ENCODE assay signal across 1 cellular context in genomic region chr3:175378348-175378747, GRCh38.
TF ChIP-seq lines count a peak whose summit lies in the region.

No MANE protein-coding gene starts in this region.

TF ChIP-seq in GM23338, 12 proteins besides CTCF, POLR2A, EP300 and RAD21 (continued from another document):
- TF ChIP-seq, protein P1, sequence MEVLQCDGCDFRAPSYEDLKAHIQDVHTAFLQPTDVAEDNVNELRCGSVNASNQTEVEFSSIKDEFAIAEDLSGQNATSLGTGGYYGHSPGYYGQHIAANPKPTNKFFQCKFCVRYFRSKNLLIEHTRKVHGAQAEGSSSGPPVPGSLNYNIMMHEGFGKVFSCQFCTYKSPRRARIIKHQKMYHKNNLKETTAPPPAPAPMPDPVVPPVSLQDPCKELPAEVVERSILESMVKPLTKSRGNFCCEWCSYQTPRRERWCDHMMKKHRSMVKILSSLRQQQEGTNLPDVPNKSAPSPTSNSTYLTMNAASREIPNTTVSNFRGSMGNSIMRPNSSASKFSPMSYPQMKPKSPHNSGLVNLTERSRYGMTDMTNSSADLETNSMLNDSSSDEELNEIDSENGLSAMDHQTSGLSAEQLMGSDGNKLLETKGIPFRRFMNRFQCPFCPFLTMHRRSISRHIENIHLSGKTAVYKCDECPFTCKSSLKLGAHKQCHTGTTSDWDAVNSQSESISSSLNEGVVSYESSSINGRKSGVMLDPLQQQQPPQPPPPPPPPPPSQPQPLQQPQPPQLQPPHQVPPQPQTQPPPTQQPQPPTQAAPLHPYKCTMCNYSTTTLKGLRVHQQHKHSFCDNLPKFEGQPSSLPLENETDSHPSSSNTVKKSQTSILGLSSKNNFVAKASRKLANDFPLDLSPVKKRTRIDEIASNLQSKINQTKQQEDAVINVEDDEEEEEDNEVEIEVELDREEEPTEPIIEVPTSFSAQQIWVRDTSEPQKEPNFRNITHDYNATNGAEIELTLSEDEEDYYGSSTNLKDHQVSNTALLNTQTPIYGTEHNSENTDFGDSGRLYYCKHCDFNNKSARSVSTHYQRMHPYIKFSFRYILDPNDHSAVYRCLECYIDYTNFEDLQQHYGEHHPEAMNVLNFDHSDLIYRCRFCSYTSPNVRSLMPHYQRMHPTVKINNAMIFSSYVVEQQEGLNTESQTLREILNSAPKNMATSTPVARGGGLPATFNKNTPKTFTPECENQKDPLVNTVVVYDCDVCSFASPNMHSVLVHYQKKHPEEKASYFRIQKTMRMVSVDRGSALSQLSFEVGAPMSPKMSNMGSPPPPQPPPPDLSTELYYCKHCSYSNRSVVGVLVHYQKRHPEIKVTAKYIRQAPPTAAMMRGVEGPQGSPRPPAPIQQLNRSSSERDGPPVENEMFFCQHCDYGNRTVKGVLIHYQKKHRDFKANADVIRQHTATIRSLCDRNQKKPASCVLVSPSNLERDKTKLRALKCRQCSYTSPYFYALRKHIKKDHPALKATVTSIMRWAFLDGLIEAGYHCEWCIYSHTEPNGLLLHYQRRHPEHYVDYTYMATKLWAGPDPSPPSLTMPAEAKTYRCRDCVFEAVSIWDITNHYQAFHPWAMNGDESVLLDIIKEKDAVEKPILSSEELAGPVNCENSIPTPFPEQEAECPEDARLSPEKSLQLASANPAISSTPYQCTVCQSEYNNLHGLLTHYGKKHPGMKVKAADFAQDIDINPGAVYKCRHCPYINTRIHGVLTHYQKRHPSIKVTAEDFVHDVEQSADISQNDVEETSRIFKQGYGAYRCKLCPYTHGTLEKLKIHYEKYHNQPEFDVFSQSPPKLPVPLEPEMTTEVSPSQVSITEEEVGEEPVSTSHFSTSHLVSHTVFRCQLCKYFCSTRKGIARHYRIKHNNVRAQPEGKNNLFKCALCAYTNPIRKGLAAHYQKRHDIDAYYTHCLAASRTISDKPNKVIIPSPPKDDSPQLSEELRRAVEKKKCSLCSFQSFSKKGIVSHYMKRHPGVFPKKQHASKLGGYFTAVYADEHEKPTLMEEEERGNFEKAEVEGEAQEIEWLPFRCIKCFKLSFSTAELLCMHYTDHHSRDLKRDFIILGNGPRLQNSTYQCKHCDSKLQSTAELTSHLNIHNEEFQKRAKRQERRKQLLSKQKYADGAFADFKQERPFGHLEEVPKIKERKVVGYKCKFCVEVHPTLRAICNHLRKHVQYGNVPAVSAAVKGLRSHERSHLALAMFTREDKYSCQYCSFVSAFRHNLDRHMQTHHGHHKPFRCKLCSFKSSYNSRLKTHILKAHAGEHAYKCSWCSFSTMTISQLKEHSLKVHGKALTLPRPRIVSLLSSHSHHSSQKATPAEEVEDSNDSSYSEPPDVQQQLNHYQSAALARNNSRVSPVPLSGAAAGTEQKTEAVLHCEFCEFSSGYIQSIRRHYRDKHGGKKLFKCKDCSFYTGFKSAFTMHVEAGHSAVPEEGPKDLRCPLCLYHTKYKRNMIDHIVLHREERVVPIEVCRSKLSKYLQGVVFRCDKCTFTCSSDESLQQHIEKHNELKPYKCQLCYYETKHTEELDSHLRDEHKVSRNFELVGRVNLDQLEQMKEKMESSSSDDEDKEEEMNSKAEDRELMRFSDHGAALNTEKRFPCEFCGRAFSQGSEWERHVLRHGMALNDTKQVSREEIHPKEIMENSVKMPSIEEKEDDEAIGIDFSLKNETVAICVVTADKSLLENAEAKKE (CRISPR knock-in tag; IDR thresholded peaks at IDR 0.05) = no peak
- TF ChIP-seq POLR2AphosphoS5 (IDR thresholded peaks at IDR 0.05; ENCODE audit: low read depth) (no peak), JUNB (IDR thresholded peaks at IDR 0.05; ENCODE audit: unreplicated experiment) (no peak)
